In genomic region chr11:68692881-68693483, GRCh38 we compare ENCODE assay signal across 26 cellular contexts. TPM values are rescaled to one million over a fixed set of nuclear protein-coding genes. Genes with fewer than 3 reads are reported as not detected.
"Had no signal": no experiment of that assay in that cellular context is flagged by ENCODE, and none has a peak within 500 bp of the region (broad histone marks: within the 10 kb centered on the region; RNA-seq: fewer than 3 reads in every experiment).

No MANE protein-coding gene starts in this region.

- H3K4me3 ChIP-seq: ascending aorta, esophagus muscularis mucosa, heart right ventricle, left ventricle myocardium inferior, lung, psoas muscle, right atrium auricular region, spleen, suprapubic skin, tibial artery had no signal

- H3K27me3 ChIP-seq: ascending aorta, right atrium auricular region had no signal

- DNase-seq: activated CD4-positive, alpha-beta T cell treated with anti-CD3 and anti-CD28 coated beads for 36 hours; activated CD4-positive, alpha-beta T cell treated with anti-CD3 and anti-CD28 coated beads, Interleukin-2, amount 50 U/mL, for 4 hours; activated CD4-positive, CD25-positive, alpha-beta regulatory T cell; activated gamma-delta T cell; activated naive CD4-positive, alpha-beta T cell treated with anti-CD3 and anti-CD28 coated beads, Interleukin-2, amount 10 ng/mL, durations not matched to agents 7 days and 5 days; activated naive CD8-positive, alpha-beta T cell treated with anti-CD3 and anti-CD28 coated beads, Interleukin-2, amount 10 ng/mL, durations not matched to agents 7 days and 5 days; activated T-cell treated with anti-CD3 and anti-CD28 coated beads for 4 hours; activated T-cell treated with anti-CD3 and anti-CD28 coated beads, Interleukin-2, amount 50 U/mL, for 72 hours; brain microvascular endothelial cell; caudate nucleus; foreskin melanocyte; heart right ventricle; left ventricle myocardium inferior; naive B cell; nephron progenitor cell; psoas muscle; spleen; stimulated activated naive CD4-positive, alpha-beta T cell; T-helper 1 cell; tibial artery had no signal

- H3K27ac ChIP-seq: ascending aorta, brain microvascular endothelial cell, esophagus muscularis mucosa, heart right ventricle, left ventricle myocardium inferior, parathyroid adenoma, psoas muscle, right atrium auricular region, spleen, suprapubic skin, tibial artery had no signal

- H3K9ac ChIP-seq: parathyroid adenoma had no signal

- H3K4me1 ChIP-seq: ascending aorta, esophagus muscularis mucosa, heart right ventricle, left ventricle myocardium inferior, parathyroid adenoma, psoas muscle, right atrium auricular region, suprapubic skin, tibial artery had no signal

- H3K9me3 ChIP-seq: psoas muscle, suprapubic skin had no signal

- H3K36me3 ChIP-seq: ascending aorta, brain microvascular endothelial cell, esophagus muscularis mucosa, heart right ventricle, left ventricle myocardium inferior, right atrium auricular region, spleen, suprapubic skin, tibial artery had no signal

- ATAC-seq: activated CD4-positive, alpha-beta T cell treated with anti-CD3 and anti-CD28 coated beads for 36 hours; activated T-cell treated with anti-CD3 and anti-CD28 coated beads, Interleukin-2, amount 50 U/mL, for 72 hours; psoas muscle had no signal

RNA-seq across cellular contexts. Expression of gene GAL, which starts 8.6 kb away (rescaled TPM):
- total RNA-seq: activated naive CD8-positive, alpha-beta T cell treated with anti-CD3 and anti-CD28 coated beads, Interleukin-2, amount 10 ng/mL, durations not matched to agents 7 days and 5 days; ascending aorta; right atrium auricular region; spleen had no signal
- polyA plus RNA-seq: spleen had no signal

RNA-seq across cellular contexts. Expression of gene TESMIN, which starts 58.3 kb away (rescaled TPM):
- total RNA-seq: ascending aorta had no signal
